Comparison of ENCODE assay signal across 10 cellular contexts in the genomic region with DNA sequence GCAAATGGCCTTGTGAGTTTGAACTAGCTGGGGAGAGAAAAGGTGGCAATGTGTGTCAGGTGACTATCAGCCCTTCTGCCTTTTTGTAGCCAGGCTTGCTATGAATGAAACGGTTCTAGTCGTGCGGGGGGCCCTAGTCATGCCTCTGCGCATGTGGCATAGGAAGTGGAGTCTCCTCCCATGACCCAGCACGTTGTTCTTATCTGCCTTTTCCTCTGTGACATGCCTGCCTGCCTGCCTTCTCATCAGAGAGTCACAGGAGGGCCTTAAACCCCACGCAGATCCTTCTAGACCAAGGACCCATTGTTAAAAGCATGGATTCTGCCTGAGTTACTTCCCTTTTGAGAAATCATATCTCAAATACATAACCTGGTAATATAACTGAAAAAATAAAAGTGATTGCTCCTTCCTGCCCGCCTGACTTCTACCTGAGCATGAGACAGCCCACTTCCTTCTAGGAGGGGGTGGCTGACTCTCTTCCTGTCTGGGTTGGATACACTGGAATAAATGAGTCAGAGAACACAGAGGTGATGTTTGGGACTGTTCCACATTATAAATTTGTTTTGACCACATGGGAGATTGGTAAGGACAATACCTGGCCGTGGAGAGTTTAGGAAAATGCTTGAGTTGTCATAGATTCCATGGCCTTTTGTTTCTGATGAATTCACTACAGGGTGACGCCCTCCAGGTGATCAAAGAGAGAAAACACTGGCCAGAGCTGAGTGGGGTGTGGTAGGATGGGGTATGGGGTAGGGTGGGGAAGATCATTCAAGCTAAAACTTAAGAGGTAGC. TPM values are rescaled to one million over a fixed set of nuclear protein-coding genes. Genes with fewer than 3 reads are reported as not detected.
DNase-seq lines count a peak whose midpoint lies in the region; ATAC-seq and TF ChIP-seq lines count a peak whose summit lies in the region.
"Had no signal": no experiment of that assay in that cellular context is flagged by ENCODE, and none has a peak within 500 bp of the region (broad histone marks: within the 10 kb centered on the region; RNA-seq: fewer than 3 reads in every experiment).

No MANE protein-coding gene starts in this region.

- intact Hi-C loops in lower lobe of right lung (cut with DNase I), result no loop called here
- intact Hi-C loops in stomach (cut with DNase I; ENCODE audit: low total_unique reads), result no loop called here

- no peaks in the 10 kb centered on the region for H3K36me3 ChIP-seq in lower lobe of right lung
- H3K36me3 ChIP-seq in stomach, result no peaks in the 10 kb centered on the region
- H3K36me3 ChIP-seq: cardiac muscle cell had no signal

- peak; percentile 21 to 35 for ATAC-seq in lower lobe of right lung
- ATAC-seq in HG03520 (IDR thresholded peaks at IDR 0.05; ENCODE audit: unreplicated experiment), result no peak
- no peak for ATAC-seq in HG02981 (IDR thresholded peaks at IDR 0.05; ENCODE audit: unreplicated experiment)

- H3K27me3 ChIP-seq in lower lobe of right lung (ENCODE audit: low read depth) (no peaks in the 10 kb centered on the region), stomach (peaks cover 0 to 1% (median 0%) of the 10 kb centered on the region in 3 donors)

- peak; percentile 2 for DNase-seq in DMS153 (lab: John Stamatoyannopoulos, UW)
- no peak for DNase-seq in DMS153 treated with DMSO at 0.1 percent for 48 hours (lab: John Stamatoyannopoulos, UW; ENCODE audit: unreplicated experiment)
- peak; percentile 82 to 83 for DNase-seq in activated T-cell treated with anti-CD3 and anti-CD28 coated beads, Interleukin-2, amount 50 U/mL, for 48 hours
- no peak for DNase-seq in lower lobe of right lung
- no peak for DNase-seq in stomach
- no peak for DNase-seq in Kasumi-1 (lab: John Stamatoyannopoulos, UW)

- TF ChIP-seq CTCF in lower lobe of right lung (IDR thresholded peaks at IDR 0.05) (no peak), stomach (IDR thresholded peaks at IDR 0.05) (no peak)

- no peak for TF ChIP-seq POLR2A in stomach (IDR thresholded peaks at IDR 0.05)

- no peak overlapping the region for H3K4me3 ChIP-seq in lower lobe of right lung
- no peak overlapping the region for H3K4me3 ChIP-seq in stomach
- H3K4me3 ChIP-seq: cardiac muscle cell had no signal

- no peak overlapping the region for H3K27ac ChIP-seq in lower lobe of right lung
- peak overlapping the region in 3 of 5 donors; percentile 19 to 60 (median 43) for H3K27ac ChIP-seq in stomach
- H3K27ac ChIP-seq: 22Rv1, cardiac muscle cell had no signal

- H3K4me1 ChIP-seq in lower lobe of right lung, result no peaks in the 10 kb centered on the region
- H3K4me1 ChIP-seq in stomach, result no peaks in the 10 kb centered on the region

- H3K9me3 ChIP-seq in lower lobe of right lung, result no peaks in the 10 kb centered on the region
- no peaks in the 10 kb centered on the region for H3K9me3 ChIP-seq in stomach

- 51 to 66% (median 55%) methylated on average over 9 of the region's 9 CpGs for WGBS in stomach, 5 donors

- TF ChIP-seq EP300 in stomach (IDR thresholded peaks at IDR 0.05), result no peak

RNA-seq across cellular contexts. Expression of a gene that starts 49.8 kb away (rescaled TPM):
- 2.0 TPM for total RNA-seq in lower lobe of right lung
- 1 to 10 TPM in 4 of 5 donors, not detected in 1; 2.0 to 5.1 (median 3.5) TPM for total RNA-seq in stomach
- 1 to 10 TPM in 1 of 3 donors, under 1 TPM in 2; 0.40 to 1.2 (median 0.50) TPM for polyA plus RNA-seq in stomach

Comparison
In these comparisons a context has a peak if more than half of its experiments do, and no peak if none do; other contexts are left out.
1. DNase-seq: peak in DMS153 (single experiment) and activated T-cell treated with anti-CD3 and anti-CD28 coated beads, Interleukin-2, amount 50 U/mL, for 48 hours (2 of 2); none in DMS153 treated with DMSO at 0.1 percent for 48 hours (single experiment), lower lobe of right lung (single experiment), stomach (single experiment) and Kasumi-1 (0 of 2).
2. ATAC-seq: peak in lower lobe of right lung (2 of 2); none in HG03520 (single experiment) and HG02981 (single experiment).